In genomic region chr9:134891016-134891589, GRCh38 we compare ENCODE assay signal across 23 cellular contexts. TPM values are rescaled to one million over a fixed set of nuclear protein-coding genes. Genes with fewer than 3 reads are reported as not detected.
DNase-seq lines count a peak whose midpoint lies in the region; ATAC-seq and TF ChIP-seq lines count a peak whose summit lies in the region.
"Had no signal": no experiment of that assay in that cellular context is flagged by ENCODE, and none has a peak within 500 bp of the region (broad histone marks: within the 10 kb centered on the region; RNA-seq: fewer than 3 reads in every experiment).

No MANE protein-coding gene starts in this region.

- no peak overlapping the region for H3K27ac ChIP-seq in effector memory CD4-positive, alpha-beta T cell (ENCODE audit: insufficient read depth, low read length, poor library complexity, severe bottlenecking)
- H3K27ac ChIP-seq: foreskin keratinocyte, suprapubic skin, vagina had no signal

- intact Hi-C loops in sciatic nerve (cut with DNase I) = no loop called here

- no peak for TF ChIP-seq CTCF in choroid plexus epithelial cell (conservative IDR thresholded peaks at IDR 0.05; ENCODE audit: low read depth, low read length)

- DNase-seq in Daoy (ENCODE audit: low read depth) = peak; percentile 5
- DNase-seq in NOMO-1 (lab: John Stamatoyannopoulos, UW; ENCODE audit: unreplicated experiment in 2 of 2) = peak; percentile 63 to 78
- DNase-seq in choroid plexus epithelial cell (ENCODE audit: low read depth) = peak; percentile 6
- peak; percentile 43 for DNase-seq in sciatic nerve (ENCODE audit: low spot score)
- DNase-seq in effector memory CD4-positive, alpha-beta T cell = no peak
- no peak for DNase-seq in T-helper 9 cell
- DNase-seq: activated CD4-positive, alpha-beta T cell treated with anti-CD3 and anti-CD28 coated beads, Interleukin-2, amount 10 ng/mL, durations not matched to agents 7 days and 5 days; activated naive CD4-positive, alpha-beta T cell treated with Interleukin-2 at 50 U/mL for 16 hours; dermis blood vessel endothelial cell; DMS153; foreskin keratinocyte; immature natural killer cell; NCI-H1092 treated with DMSO at 0.1 percent for 48 hours; NCI-H2029; NCI-H226; NCI-H82; PC-3; SIG-M5; T-helper 1 cell had no signal

- no peaks in the 10 kb centered on the region for H3K9me3 ChIP-seq in effector memory CD4-positive, alpha-beta T cell (ENCODE audit: control insufficient read depth, low read length)
- H3K9me3 ChIP-seq: suprapubic skin, vagina had no signal

- ATAC-seq in sciatic nerve (no peak), SK-N-SH treated with all-trans-retinoic acid at 6 μM for 48 hours (no peak)
- ATAC-seq: CD8-positive, alpha-beta T cell; foreskin keratinocyte; PC-3 had no signal

- H3K4me1 ChIP-seq in effector memory CD4-positive, alpha-beta T cell (ENCODE audit: control insufficient read depth, insufficient read depth, low read length, poor library complexity, severe bottlenecking) = no peaks in the 10 kb centered on the region
- H3K4me1 ChIP-seq: foreskin keratinocyte had no signal

- no peaks in the 10 kb centered on the region for H3K36me3 ChIP-seq in effector memory CD4-positive, alpha-beta T cell (ENCODE audit: control insufficient read depth, insufficient read depth, low read length)
- H3K36me3 ChIP-seq: suprapubic skin, vagina had no signal

- H3K27me3 ChIP-seq in effector memory CD4-positive, alpha-beta T cell (replicated peaks; ENCODE audit: control insufficient read depth, insufficient read depth, low read length, poor library complexity, severe bottlenecking) = peaks cover 5% of the 10 kb centered on the region
- H3K27me3 ChIP-seq: foreskin keratinocyte, suprapubic skin, vagina had no signal

- H3K4me3 ChIP-seq in choroid plexus epithelial cell (ENCODE audit: low read depth, low read length) = no peak overlapping the region
- H3K4me3 ChIP-seq in effector memory CD4-positive, alpha-beta T cell (ENCODE audit: insufficient read depth, low read depth, low read length, poor library complexity, severe bottlenecking) = no peak overlapping the region
- H3K4me3 ChIP-seq: suprapubic skin, vagina had no signal

TF ChIP-seq in SK-N-SH treated with all-trans-retinoic acid at 6 μM for 48 hours, 23 proteins besides CTCF, POLR2A, EP300 and RAD21:
- no peak for TF ChIP-seq PPARA (CRISPR knock-in tag; IDR thresholded peaks at IDR 0.05; ENCODE audit: borderline replicate concordance)
- TF ChIP-seq ZFP30 (CRISPR knock-in tag; IDR thresholded peaks at IDR 0.05) = no peak
- TF ChIP-seq ZNF565 (CRISPR knock-in tag; conservative IDR thresholded peaks at IDR 0.05; ENCODE audit: low read depth) = no peak
- TF ChIP-seq ZNF8 (CRISPR knock-in tag; IDR thresholded peaks at IDR 0.05) = no peak
- TF ChIP-seq BACH2 (CRISPR knock-in tag; IDR thresholded peaks at IDR 0.05; ENCODE audit: borderline replicate concordance) = no peak
- TF ChIP-seq CSRNP3 (CRISPR knock-in tag; IDR thresholded peaks at IDR 0.05) = no peak
- TF ChIP-seq ESRRG (CRISPR knock-in tag; IDR thresholded peaks at IDR 0.05) = no peak

RNA-seq across cellular contexts. Expression of gene FCN2, which starts 10.5 kb away (rescaled TPM):
- total RNA-seq in Daoy (2014; rRNA removed; shearing (Covaris generic)) = not detected in 2 replicates
- total RNA-seq in sciatic nerve = not detected
- total RNA-seq: activated CD4-positive, alpha-beta T cell treated with anti-CD3 and anti-CD28 coated beads, Interleukin-2, amount 10 ng/mL, durations not matched to agents 7 days and 5 days; CD8-positive, alpha-beta T cell; dermis blood vessel endothelial cell; foreskin keratinocyte; PC-3; vagina had no signal

RNA-seq across cellular contexts. Expression of gene FCN1, which starts 26.6 kb away (rescaled TPM):
- total RNA-seq in Daoy (2014; rRNA removed; shearing (Covaris generic)) = not detected in 2 replicates
- 16.1 TPM for total RNA-seq in sciatic nerve
- total RNA-seq: activated CD4-positive, alpha-beta T cell treated with anti-CD3 and anti-CD28 coated beads, Interleukin-2, amount 10 ng/mL, durations not matched to agents 7 days and 5 days; dermis blood vessel endothelial cell; foreskin keratinocyte; PC-3 had no signal

Comparison
In these comparisons a context has a peak if more than half of its experiments do, and no peak if none do; other contexts are left out.
1. DNase-seq: peak in Daoy (single experiment), NOMO-1 (2 of 2), choroid plexus epithelial cell (single experiment) and sciatic nerve (single experiment); none in effector memory CD4-positive, alpha-beta T cell (0 of 3) and T-helper 9 cell (single experiment).
2. RNA of gene FCN1, which starts 26.6 kb away (total RNA-seq): 16.1 TPM in sciatic nerve (single experiment); not detected in Daoy; every median in the first group is over 10 times any median in the second.